ENCODE assay signal across 35 cellular contexts in the genomic region with DNA sequence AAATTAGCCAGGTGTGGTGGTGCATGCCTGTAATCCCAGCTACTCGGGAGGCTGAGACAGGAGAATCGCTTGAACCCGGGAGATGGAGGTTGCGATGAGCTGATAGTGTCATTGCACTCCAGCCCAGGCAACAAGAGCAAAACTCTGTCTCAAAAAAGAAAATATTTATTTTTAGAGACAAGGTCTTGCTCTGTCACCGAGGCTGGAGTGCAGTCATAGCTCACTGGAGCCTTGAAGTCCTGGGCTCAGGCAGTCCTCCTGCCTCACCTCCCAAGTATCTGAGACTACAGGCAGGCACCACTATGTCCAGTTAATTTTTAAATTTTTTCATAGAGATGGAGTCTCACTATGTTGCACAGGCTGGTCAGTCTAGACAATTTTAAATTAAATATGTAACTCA.
"Had no signal": no experiment of that assay in that cellular context is flagged by ENCODE, and none has a peak within 500 bp of the region (broad histone marks: within the 10 kb centered on the region; RNA-seq: fewer than 3 reads in every experiment).

No MANE protein-coding gene starts in this region.

- H3K9me3 ChIP-seq: MG63 had no signal

- H3K27me3 ChIP-seq: MG63 had no signal

- H3K4me3 ChIP-seq: MG63 had no signal

- H3K36me3 ChIP-seq: MG63 had no signal

- DNase-seq: Karpas-422, Kasumi-1, MG63, MM.1S, MV-4-11, NCI-H1048, NCI-H1092, NCI-H1092 treated with DMSO at 0.1 percent for 48 hours, NCI-H1105, NCI-H1105 treated with DMSO at 0.1 percent for 48 hours, NCI-H1417, NCI-H1417 treated with DMSO at 0.1 percent for 48 hours, NCI-H1436, NCI-H1436 treated with DMSO at 0.1 percent for 48 hours, NCI-H146, NCI-H1694, NCI-H1694 treated with DMSO at 0.1 percent for 48 hours, NCI-H187, NCI-H187 treated with DMSO at 0.1 percent for 48 hours, NCI-H1930, NCI-H2029, NCI-H2029 treated with DMSO at 0.1 percent for 48 hours, NCI-H2081, NCI-H2081 treated with DMSO at 0.1 percent for 48 hours, NCI-H2107, NCI-H2171, NCI-H2171 treated with DMSO at 0.1 percent for 48 hours, NCI-H2227 treated with DMSO at 0.1 percent for 48 hours, NCI-H226, NCI-H345, NCI-H446, NCI-H446 treated with DMSO at 0.1 percent for 48 hours, NCI-H510A, NCI-H510A treated with DMSO at 0.1 percent for 48 hours, NCI-H524 had no signal
